In genomic region chr7:96709381-96710228, GRCh38 we compare ENCODE assay signal across 1 cellular context.
TF ChIP-seq lines count a peak whose summit lies in the region.

Gene SEM1, minus strand, starts transcription at chr7:96709846. Its CDS starts 83 bp downstream, at chr7:96709763.

TF ChIP-seq in WTC11, 78 proteins besides CTCF, POLR2A, EP300 and RAD21 (continued from another document):
- no peak for TF ChIP-seq HMGA2 (CRISPR knock-in tag; IDR thresholded peaks at IDR 0.05)
- no peak for TF ChIP-seq STAT6 (CRISPR knock-in tag; conservative IDR thresholded peaks at IDR 0.05; ENCODE audit: low read depth)
- no peak for TF ChIP-seq SMAD3 (CRISPR knock-in tag; IDR thresholded peaks at IDR 0.05; ENCODE audit: borderline replicate concordance)
- TF ChIP-seq MXD4 (CRISPR knock-in tag; IDR thresholded peaks at IDR 0.05; ENCODE audit: borderline replicate concordance), result no peak
- TF ChIP-seq ERG (CRISPR knock-in tag; IDR thresholded peaks at IDR 0.05), result no peak
- no peak for TF ChIP-seq TCF7 (CRISPR knock-in tag; IDR thresholded peaks at IDR 0.05; ENCODE audit: low read depth)
- no peak for TF ChIP-seq CBFB (CRISPR knock-in tag; IDR thresholded peaks at IDR 0.05; ENCODE audit: low read depth)
- no peak for TF ChIP-seq ZSCAN18 (CRISPR knock-in tag; IDR thresholded peaks at IDR 0.05)
- TF ChIP-seq IRF2 (CRISPR knock-in tag; IDR thresholded peaks at IDR 0.05; ENCODE audit: borderline replicate concordance, low read depth), result no peak
- no peak for TF ChIP-seq ZBTB21 (CRISPR knock-in tag; IDR thresholded peaks at IDR 0.05; ENCODE audit: borderline replicate concordance)
TF ChIP-seq in WTC11: peak in this region for 9.
